8 cellular contexts compared by ENCODE assay signal in the genomic region with DNA sequence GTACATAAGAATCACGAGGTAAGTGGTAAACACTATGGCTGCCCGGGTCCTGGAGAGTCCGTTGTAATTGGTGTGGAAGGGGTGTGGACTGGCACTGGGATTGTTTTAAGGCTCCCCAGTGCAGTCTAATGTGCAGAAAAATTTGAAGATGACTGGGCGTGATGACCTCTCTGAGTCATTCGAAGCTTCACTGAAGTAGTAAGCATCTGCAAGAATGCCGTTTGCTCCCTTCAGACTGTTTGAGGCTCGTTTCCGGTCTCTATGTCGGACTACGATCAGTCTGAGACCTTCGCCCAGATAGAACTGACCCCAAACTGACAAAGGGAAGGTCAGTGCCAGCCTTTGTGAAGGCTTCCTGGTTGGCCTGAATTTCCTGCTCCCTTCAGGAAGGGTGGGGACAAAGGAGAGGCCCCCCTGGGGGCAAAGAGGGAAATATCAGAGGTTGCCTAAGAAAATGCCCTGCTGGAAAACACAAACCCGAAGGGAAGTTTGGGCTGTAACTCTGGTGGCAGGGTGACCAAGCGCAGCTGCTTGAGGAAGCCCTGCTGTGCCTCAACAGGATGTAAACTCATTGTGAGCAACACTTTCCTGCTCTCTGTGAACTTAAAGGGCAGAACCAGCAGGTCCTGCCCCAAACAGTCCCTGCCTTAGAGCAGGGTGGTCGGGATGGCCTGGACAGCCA.
A peak's percentile ranks its signal among the peaks of the same experiment; 100 is the strongest.
DNase-seq lines count a peak whose midpoint lies in the region; ATAC-seq and TF ChIP-seq lines count a peak whose summit lies in the region.

No MANE protein-coding gene starts in this region.

- peaks cover 9% of the 10 kb centered on the region for H3K36me3 Mint-ChIP-seq in activated naive CD8-positive, alpha-beta T cell

- H3K4me1 Mint-ChIP-seq in activated naive CD8-positive, alpha-beta T cell (ENCODE audit: low read depth) = peaks cover 33% of the 10 kb centered on the region

- peak overlapping the region; percentile 13 for H3K27ac Mint-ChIP-seq in activated naive CD8-positive, alpha-beta T cell

- no peaks in the 10 kb centered on the region for H3K9me3 Mint-ChIP-seq in activated naive CD8-positive, alpha-beta T cell (ENCODE audit: low read depth)

- no peaks in the 10 kb centered on the region for H3K27me3 Mint-ChIP-seq in activated naive CD8-positive, alpha-beta T cell

- peak; percentile 86 to 89 for ATAC-seq in activated CD4-positive, CD25-positive, alpha-beta regulatory T cell treated with anti-CD3 and anti-CD28 coated beads, Interleukin-2, amount 50 U/mL, for 24 hours
- ATAC-seq in GM18861 (IDR thresholded peaks at IDR 0.05; ENCODE audit: unreplicated experiment) = no peak

- H3K4me3 Mint-ChIP-seq in activated naive CD8-positive, alpha-beta T cell = peak overlapping the region; percentile 35

- DNase-seq in activated CD4-positive, CD25-positive, alpha-beta regulatory T cell (lab: John Stamatoyannopoulos, UW) = no peak
- DNase-seq in iris pigment epithelial cell (ENCODE audit: low read depth) (peak; percentile 96), stromal cell of bone marrow (ENCODE audit: low read depth) (peak; percentile 82), NCI-H1105 treated with DMSO at 0.1 percent for 48 hours (lab: John Stamatoyannopoulos, UW) (no peak)

- TF ChIP-seq EP300 in Ishikawa (IDR thresholded peaks at IDR 0.05; ENCODE audit: borderline replicate concordance) = peak; percentile 72; the same call in 1 of the 2 replicates

- no peak for TF ChIP-seq RAD21 in Ishikawa (IDR thresholded peaks at IDR 0.05; ENCODE audit: low read depth)

TF ChIP-seq in Ishikawa, 13 proteins besides CTCF, POLR2A, EP300 and RAD21:
- peak; percentile 13; the same call in 1 of the 2 replicates for TF ChIP-seq TEAD4 (IDR thresholded peaks at IDR 0.05)
- peak; percentile 73 for TF ChIP-seq CEBPB (IDR thresholded peaks at IDR 0.05)
- TF ChIP-seq, protein P1, sequence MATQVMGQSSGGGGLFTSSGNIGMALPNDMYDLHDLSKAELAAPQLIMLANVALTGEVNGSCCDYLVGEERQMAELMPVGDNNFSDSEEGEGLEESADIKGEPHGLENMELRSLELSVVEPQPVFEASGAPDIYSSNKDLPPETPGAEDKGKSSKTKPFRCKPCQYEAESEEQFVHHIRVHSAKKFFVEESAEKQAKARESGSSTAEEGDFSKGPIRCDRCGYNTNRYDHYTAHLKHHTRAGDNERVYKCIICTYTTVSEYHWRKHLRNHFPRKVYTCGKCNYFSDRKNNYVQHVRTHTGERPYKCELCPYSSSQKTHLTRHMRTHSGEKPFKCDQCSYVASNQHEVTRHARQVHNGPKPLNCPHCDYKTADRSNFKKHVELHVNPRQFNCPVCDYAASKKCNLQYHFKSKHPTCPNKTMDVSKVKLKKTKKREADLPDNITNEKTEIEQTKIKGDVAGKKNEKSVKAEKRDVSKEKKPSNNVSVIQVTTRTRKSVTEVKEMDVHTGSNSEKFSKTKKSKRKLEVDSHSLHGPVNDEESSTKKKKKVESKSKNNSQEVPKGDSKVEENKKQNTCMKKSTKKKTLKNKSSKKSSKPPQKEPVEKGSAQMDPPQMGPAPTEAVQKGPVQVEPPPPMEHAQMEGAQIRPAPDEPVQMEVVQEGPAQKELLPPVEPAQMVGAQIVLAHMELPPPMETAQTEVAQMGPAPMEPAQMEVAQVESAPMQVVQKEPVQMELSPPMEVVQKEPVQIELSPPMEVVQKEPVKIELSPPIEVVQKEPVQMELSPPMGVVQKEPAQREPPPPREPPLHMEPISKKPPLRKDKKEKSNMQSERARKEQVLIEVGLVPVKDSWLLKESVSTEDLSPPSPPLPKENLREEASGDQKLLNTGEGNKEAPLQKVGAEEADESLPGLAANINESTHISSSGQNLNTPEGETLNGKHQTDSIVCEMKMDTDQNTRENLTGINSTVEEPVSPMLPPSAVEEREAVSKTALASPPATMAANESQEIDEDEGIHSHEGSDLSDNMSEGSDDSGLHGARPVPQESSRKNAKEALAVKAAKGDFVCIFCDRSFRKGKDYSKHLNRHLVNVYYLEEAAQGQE (IDR thresholded peaks at IDR 0.05; ENCODE audit: low read depth) = no peak
- TF ChIP-seq CREB1 (IDR thresholded peaks at IDR 0.05; ENCODE audit: low read depth) = no peak
- 0 out of 2 replicates have a peak, but pooled peaks have one; percentile 25 for TF ChIP-seq TAF1 (IDR thresholded peaks at IDR 0.05; ENCODE audit: low read depth)
- TF ChIP-seq, protein P2, sequence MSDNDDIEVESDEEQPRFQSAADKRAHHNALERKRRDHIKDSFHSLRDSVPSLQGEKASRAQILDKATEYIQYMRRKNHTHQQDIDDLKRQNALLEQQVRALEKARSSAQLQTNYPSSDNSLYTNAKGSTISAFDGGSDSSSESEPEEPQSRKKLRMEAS (IDR thresholded peaks at IDR 0.05) = peak; percentile 20; the same call in 1 of the 2 replicates
- 0 out of 2 replicates have a peak, but pooled peaks have one; percentile 25 for TF ChIP-seq FOXM1 (IDR thresholded peaks at IDR 0.05; ENCODE audit: borderline replicate concordance, low read depth)
- peak; percentile 73 for TF ChIP-seq NFIC (IDR thresholded peaks at IDR 0.05)
- no peak for TF ChIP-seq EGR1 (IDR thresholded peaks at IDR 0.05)
- peak; percentile 76 for TF ChIP-seq TCF12 (IDR thresholded peaks at IDR 0.05; ENCODE audit: low read depth)

Comparison
In these comparisons a context has a peak if more than half of its experiments do, and no peak if none do; other contexts are left out.
1. DNase-seq: peak in iris pigment epithelial cell (single experiment) and stromal cell of bone marrow (single experiment); none in activated CD4-positive, CD25-positive, alpha-beta regulatory T cell (0 of 4) and NCI-H1105 treated with DMSO at 0.1 percent for 48 hours (single experiment).